12 cellular contexts compared by ENCODE assay signal in the genomic region with DNA sequence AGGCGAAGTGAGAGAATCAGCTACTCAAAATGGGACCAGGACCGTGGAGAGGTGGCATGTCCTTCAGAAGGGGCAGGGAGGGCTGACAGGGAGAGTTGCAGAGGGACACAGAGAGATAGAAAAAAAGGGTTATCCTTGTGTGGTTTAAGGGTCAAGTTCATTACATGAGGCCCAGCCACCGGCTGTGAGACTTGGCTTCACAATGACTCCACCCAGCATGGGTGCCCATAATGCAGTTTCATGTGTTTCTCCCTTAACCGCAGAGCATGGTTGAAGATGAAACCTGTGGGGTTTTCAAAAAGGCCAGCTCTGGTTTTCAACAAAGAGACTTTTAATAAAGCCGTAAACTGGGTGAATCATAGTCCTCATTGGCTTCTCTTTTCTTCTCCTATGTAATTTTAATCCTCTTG.
A peak's percentile ranks its signal among the peaks of the same experiment; 100 is the strongest.
DNase-seq lines count a peak whose midpoint lies in the region; ATAC-seq and TF ChIP-seq lines count a peak whose summit lies in the region.
"Had no signal": no experiment of that assay in that cellular context is flagged by ENCODE, and none has a peak within 500 bp of the region (broad histone marks: within the 10 kb centered on the region; RNA-seq: fewer than 3 reads in every experiment).

No MANE protein-coding gene starts in this region.

- intact Hi-C loops in posterior cingulate gyrus (cut with DNase I) = no loop called here

- peak; percentile 35 for DNase-seq in activated naive CD8-positive, alpha-beta T cell treated with anti-CD3 and anti-CD28 coated beads for 36 hours
- DNase-seq in OCI-M1 (lab: John Stamatoyannopoulos, UW) = no peak
- DNase-seq in mesothelial cell of epicardium (ENCODE audit: low spot score in 2 of 2, unreplicated experiment in 2 of 2) = no peak
- DNase-seq in posterior cingulate gyrus = no peak
- no peak for DNase-seq in SKM-1 treated with dmso at 0.1 percent for 144 hours (lab: John Stamatoyannopoulos, UW; ENCODE audit: unreplicated experiment)
- DNase-seq: amniotic stem cell, SHP77 had no signal

- H3K4me3 Mint-ChIP-seq in activated naive CD8-positive, alpha-beta T cell treated with anti-CD3 and anti-CD28 coated beads for 36 hours = no peak overlapping the region
- H3K4me3 Mint-ChIP-seq in mesothelial cell of epicardium = no peak overlapping the region
- H3K4me3 Mint-ChIP-seq: nephron; stimulated activated naive CD8-positive, alpha-beta T cell treated with anti-CD3 and anti-CD28 coated beads, Interleukin-15, Interleukin-2, amounts not matched to agents 100 ng/mL and 50 ng/mL, for 24 hours had no signal

- H3K27ac Mint-ChIP-seq in activated naive CD8-positive, alpha-beta T cell treated with anti-CD3 and anti-CD28 coated beads for 36 hours = peak overlapping the region; percentile 26
- H3K27ac Mint-ChIP-seq in mesothelial cell of epicardium = no peak overlapping the region

- no peaks in the 10 kb centered on the region for H3K27me3 Mint-ChIP-seq in activated naive CD8-positive, alpha-beta T cell treated with anti-CD3 and anti-CD28 coated beads for 36 hours
- H3K27me3 Mint-ChIP-seq in mesothelial cell of epicardium (ENCODE audit: low read depth) = no peaks in the 10 kb centered on the region

- ATAC-seq in GM18861 (IDR thresholded peaks at IDR 0.05; ENCODE audit: unreplicated experiment) (peak; percentile 99), GM21367 (IDR thresholded peaks at IDR 0.05; ENCODE audit: unreplicated experiment) (peak; percentile 72), HG03159 (IDR thresholded peaks at IDR 0.05; ENCODE audit: unreplicated experiment) (peak; percentile 86)

- no peak for TF ChIP-seq CTCF in mesothelial cell of epicardium (IDR thresholded peaks at IDR 0.05; ENCODE audit: unreplicated experiment)

- H3K4me1 Mint-ChIP-seq in activated naive CD8-positive, alpha-beta T cell treated with anti-CD3 and anti-CD28 coated beads for 36 hours = peaks cover 20% of the 10 kb centered on the region
- H3K4me1 Mint-ChIP-seq in mesothelial cell of epicardium = peaks cover 7% of the 10 kb centered on the region
- H3K4me1 Mint-ChIP-seq: nephron had no signal

- no peaks in the 10 kb centered on the region for H3K36me3 Mint-ChIP-seq in activated naive CD8-positive, alpha-beta T cell treated with anti-CD3 and anti-CD28 coated beads for 36 hours
- H3K36me3 Mint-ChIP-seq in mesothelial cell of epicardium = no peaks in the 10 kb centered on the region

- H3K9me3 Mint-ChIP-seq in activated naive CD8-positive, alpha-beta T cell treated with anti-CD3 and anti-CD28 coated beads for 36 hours = no peaks in the 10 kb centered on the region
- H3K9me3 Mint-ChIP-seq in mesothelial cell of epicardium = no peaks in the 10 kb centered on the region
- H3K9me3 Mint-ChIP-seq: nephron; stimulated activated naive CD8-positive, alpha-beta T cell treated with anti-CD3 and anti-CD28 coated beads, Interleukin-15, Interleukin-2, amounts not matched to agents 100 ng/mL and 50 ng/mL, for 24 hours had no signal
